Comparison of ENCODE assay signal across 8 cellular contexts in genomic region chr6:17086469-17086868, GRCh38. TPM values are rescaled to one million over a fixed set of nuclear protein-coding genes. Genes with fewer than 3 reads are reported as not detected.
DNase-seq lines count a peak whose midpoint lies in the region; TF ChIP-seq lines count a peak whose summit lies in the region.

No MANE protein-coding gene starts in this region.

- no peak overlapping the region for H3K4me3 ChIP-seq in GM06990 (replicated peaks; ENCODE audit: low read depth, low read length)
- H3K4me3 ChIP-seq in effector memory CD4-positive, alpha-beta T cell (ENCODE audit: insufficient read depth, low read depth, low read length, poor library complexity, severe bottlenecking), result no peak overlapping the region

- no peaks in the 10 kb centered on the region for H3K27me3 ChIP-seq in GM06990 (replicated peaks; ENCODE audit: control insufficient read depth, insufficient read depth, low read length)
- H3K27me3 ChIP-seq in effector memory CD4-positive, alpha-beta T cell (replicated peaks; ENCODE audit: control insufficient read depth, insufficient read depth, low read length, poor library complexity, severe bottlenecking), result no peaks in the 10 kb centered on the region

- no peak overlapping the region for H3K4me3 Mint-ChIP-seq in activated T-helper 2 cell treated with anti-CD3 and anti-CD28 coated beads, Interferon-gamma antibody, Interleukin-2, Interleukin-4, amounts not matched to agents 10 μg/mL and 5 μg/mL and 100 μg/mL, durations not matched to agents 14 hours and 24 hours and 36 hours (ENCODE audit: low read depth)

- H3K27me3 Mint-ChIP-seq in activated T-helper 2 cell treated with anti-CD3 and anti-CD28 coated beads, Interferon-gamma antibody, Interleukin-2, Interleukin-4, amounts not matched to agents 10 μg/mL and 5 μg/mL and 100 μg/mL, durations not matched to agents 14 hours and 24 hours and 36 hours (ENCODE audit: low read depth), result peaks cover 10% of the 10 kb centered on the region

- H3K4me1 Mint-ChIP-seq in activated T-helper 2 cell treated with anti-CD3 and anti-CD28 coated beads, Interferon-gamma antibody, Interleukin-2, Interleukin-4, amounts not matched to agents 10 μg/mL and 5 μg/mL and 100 μg/mL, durations not matched to agents 14 hours and 24 hours and 36 hours (ENCODE audit: low read depth), result no peaks in the 10 kb centered on the region

- H3K4me1 ChIP-seq in effector memory CD4-positive, alpha-beta T cell (ENCODE audit: control insufficient read depth, insufficient read depth, low read length, poor library complexity, severe bottlenecking), result no peaks in the 10 kb centered on the region

- no peaks in the 10 kb centered on the region for H3K36me3 Mint-ChIP-seq in activated T-helper 2 cell treated with anti-CD3 and anti-CD28 coated beads, Interferon-gamma antibody, Interleukin-2, Interleukin-4, amounts not matched to agents 10 μg/mL and 5 μg/mL and 100 μg/mL, durations not matched to agents 14 hours and 24 hours and 36 hours (ENCODE audit: low read depth)

- H3K36me3 ChIP-seq in GM06990 (ENCODE audit: control insufficient read depth, insufficient read depth, low read length), result no peaks in the 10 kb centered on the region
- H3K36me3 ChIP-seq in effector memory CD4-positive, alpha-beta T cell (ENCODE audit: control insufficient read depth, insufficient read depth, low read length), result no peaks in the 10 kb centered on the region

- intact Hi-C loops in head of caudate nucleus (cut with DNase I), result loop anchor here (10.0 kb wide), 2 partner anchors 72 to 122 kb away; no protein-coding TSS in a partner anchor
- intact Hi-C loops in activated T-helper 2 cell treated with anti-CD3 and anti-CD28 coated beads, Interferon-gamma antibody, Interleukin-2, Interleukin-4, amounts not matched to agents 10 μg/mL and 5 μg/mL and 100 μg/mL, durations not matched to agents 14 hours and 24 hours and 36 hours (cut with micrococcal nuclease), result loop anchor here (10.0 kb wide), 2 partner anchors 322 to 572 kb away; partner anchors contain the start of gene ATXN1

- H3K9me3 ChIP-seq in effector memory CD4-positive, alpha-beta T cell (ENCODE audit: control insufficient read depth, low read length), result no peaks in the 10 kb centered on the region

- H3K27ac ChIP-seq in effector memory CD4-positive, alpha-beta T cell (ENCODE audit: insufficient read depth, low read length, poor library complexity, severe bottlenecking), result no peak overlapping the region

- DNase-seq in AG08395 (ENCODE audit: low spot score) (peak; percentile 81), GM06990 (ENCODE audit: extremely low read depth, insufficient read length) (no peak), NCI-H2029 treated with DMSO at 0.1 percent for 48 hours (lab: John Stamatoyannopoulos, UW) (peak; percentile 38), head of caudate nucleus (peak in 40 of 42 donors; percentile 24 to 89 (median 68)), putamen (ENCODE audit: low spot score) (peak; percentile 77)
- peak; percentile 13 for DNase-seq in activated naive CD4-positive, alpha-beta T cell treated with anti-CD3 and anti-CD28 coated beads, Interleukin-2, amount 50 U/mL, for 16 hours
- no peak for DNase-seq in activated T-helper 2 cell treated with anti-CD3 and anti-CD28 coated beads, Interferon-gamma antibody, Interleukin-2, Interleukin-4, amounts not matched to agents 10 μg/mL and 5 μg/mL and 100 μg/mL, durations not matched to agents 14 hours and 24 hours and 36 hours (ENCODE audit: low spot score)
- no peak for DNase-seq in effector memory CD4-positive, alpha-beta T cell

- no peaks in the 10 kb centered on the region for H3K9me3 Mint-ChIP-seq in activated T-helper 2 cell treated with anti-CD3 and anti-CD28 coated beads, Interferon-gamma antibody, Interleukin-2, Interleukin-4, amounts not matched to agents 10 μg/mL and 5 μg/mL and 100 μg/mL, durations not matched to agents 14 hours and 24 hours and 36 hours

- peak; percentile 61 for TF ChIP-seq CTCF in GM06990 (IDR thresholded peaks at IDR 0.05; ENCODE audit: insufficient read depth, low read length, poor library complexity, severe bottlenecking)

- no peak overlapping the region for H3K27ac Mint-ChIP-seq in activated T-helper 2 cell treated with anti-CD3 and anti-CD28 coated beads, Interferon-gamma antibody, Interleukin-2, Interleukin-4, amounts not matched to agents 10 μg/mL and 5 μg/mL and 100 μg/mL, durations not matched to agents 14 hours and 24 hours and 36 hours

RNA-seq across cellular contexts. Expression of gene STMND1, which starts 15.4 kb away (rescaled TPM):
- not detected in 2 replicates for total RNA-seq in activated T-helper 2 cell treated with anti-CD3 and anti-CD28 coated beads, Interferon-gamma antibody, Interleukin-2, Interleukin-4, amounts not matched to agents 10 μg/mL and 5 μg/mL and 100 μg/mL, durations not matched to agents 14 hours and 24 hours and 36 hours

Comparison
In these comparisons a context has a peak if more than half of its experiments do, and no peak if none do; other contexts are left out.
1. DNase-seq: peak in AG08395 (single experiment), NCI-H2029 treated with DMSO at 0.1 percent for 48 hours (single experiment), activated naive CD4-positive, alpha-beta T cell treated with anti-CD3 and anti-CD28 coated beads, Interleukin-2, amount 50 U/mL, for 16 hours (single experiment), head of caudate nucleus (40 of 42) and putamen (single experiment); none in GM06990 (single experiment), activated T-helper 2 cell treated with anti-CD3 and anti-CD28 coated beads, Interferon-gamma antibody, Interleukin-2, Interleukin-4, amounts not matched to agents 10 μg/mL and 5 μg/mL and 100 μg/mL, durations not matched to agents 14 hours and 24 hours and 36 hours (single experiment) and effector memory CD4-positive, alpha-beta T cell (0 of 3).